In genomic region chr19:41356984-41357739, GRCh38 we compare ENCODE assay signal across 3 cellular contexts.
TF ChIP-seq lines count a peak whose summit lies in the region.

No MANE protein-coding gene starts in this region.

TF ChIP-seq in SK-N-SH, 30 proteins besides CTCF, POLR2A, EP300 and RAD21:
- no peak for TF ChIP-seq REST (IDR thresholded peaks at IDR 0.05; ENCODE audit: low read depth, low read length)

TF ChIP-seq in SK-N-SH treated with all-trans-retinoic acid at 6 μM for 48 hours, 23 proteins besides CTCF, POLR2A, EP300 and RAD21:
- TF ChIP-seq TOX (CRISPR knock-in tag; IDR thresholded peaks at IDR 0.05; ENCODE audit: borderline replicate concordance), result no peak
- no peak for TF ChIP-seq TCF4 (CRISPR knock-in tag; IDR thresholded peaks at IDR 0.05; ENCODE audit: borderline replicate concordance)
- TF ChIP-seq PPARA (CRISPR knock-in tag; IDR thresholded peaks at IDR 0.05; ENCODE audit: borderline replicate concordance), result no peak
- TF ChIP-seq CREB5 (CRISPR knock-in tag; IDR thresholded peaks at IDR 0.05; ENCODE audit: low read depth), result no peak
- no peak for TF ChIP-seq POU6F1 (CRISPR knock-in tag; IDR thresholded peaks at IDR 0.05; ENCODE audit: borderline replicate concordance, low read depth)
- TF ChIP-seq ESRRG (CRISPR knock-in tag; IDR thresholded peaks at IDR 0.05), result no peak
- no peak for TF ChIP-seq ARNTL (CRISPR knock-in tag; IDR thresholded peaks at IDR 0.05; ENCODE audit: borderline replicate concordance, low read depth)
- TF ChIP-seq RARB (CRISPR knock-in tag; IDR thresholded peaks at IDR 0.05), result no peak
- no peak for TF ChIP-seq ZFP30 (CRISPR knock-in tag; IDR thresholded peaks at IDR 0.05)
- no peak for TF ChIP-seq OSR1 (CRISPR knock-in tag; IDR thresholded peaks at IDR 0.05)
- no peak for TF ChIP-seq SNAI2 (CRISPR knock-in tag; IDR thresholded peaks at IDR 0.05)
- TF ChIP-seq GLIS3 (CRISPR knock-in tag; IDR thresholded peaks at IDR 0.05), result no peak
- no peak for TF ChIP-seq ZNF70 (CRISPR knock-in tag; IDR thresholded peaks at IDR 0.05)
- TF ChIP-seq CSDC2 (CRISPR knock-in tag; IDR thresholded peaks at IDR 0.05), result no peak
- TF ChIP-seq BACH2 (CRISPR knock-in tag; IDR thresholded peaks at IDR 0.05; ENCODE audit: borderline replicate concordance), result no peak
- no peak for TF ChIP-seq ZNF8 (CRISPR knock-in tag; IDR thresholded peaks at IDR 0.05)
- no peak for TF ChIP-seq ZC3H10 (CRISPR knock-in tag; IDR thresholded peaks at IDR 0.05)
- TF ChIP-seq ZNF565 (CRISPR knock-in tag; conservative IDR thresholded peaks at IDR 0.05; ENCODE audit: low read depth), result no peak

TF ChIP-seq in K562, 482 proteins besides CTCF, POLR2A, EP300 and RAD21:
- TF ChIP-seq SPI1 (IDR thresholded peaks at IDR 0.05; ENCODE audit: borderline replicate concordance, low read depth, low read length) (0 out of 2 replicates have a peak, but pooled peaks have one; percentile 1), NELFE (IDR thresholded peaks at IDR 0.05; ENCODE audit: insufficient read depth, insufficient read length) (no peak), ZFP36 (IDR thresholded peaks at IDR 0.05; ENCODE audit: low read depth, low read length, partially characterized antibody) (peak; percentile 90)
